In genomic region chr1:28235746-28236655, GRCh38 we compare ENCODE assay signal across 8 cellular contexts. TPM values are rescaled to one million over a fixed set of nuclear protein-coding genes. Genes with fewer than 3 reads are reported as not detected.
DNase-seq lines count a peak whose midpoint lies in the region; ATAC-seq and TF ChIP-seq lines count a peak whose summit lies in the region.

ATP5IF1 (plus strand) TSS chr1:28236124; CDS start chr1:28236184, 60 bp downstream.

- no peaks in the 10 kb centered on the region for H3K27me3 Mint-ChIP-seq in Calu3 (ENCODE audit: unreplicated experiment)
- H3K27me3 Mint-ChIP-seq in activated CD8-positive, alpha-beta memory T cell treated with anti-CD3 and anti-CD28 coated beads, Interleukin-2, amount 10 ng/mL, durations not matched to agents 7 days and 5 days, result no peaks in the 10 kb centered on the region

- peaks cover 13% of the 10 kb centered on the region for H3K36me3 Mint-ChIP-seq in Calu3 (ENCODE audit: insufficient read depth, unreplicated experiment)
- peaks cover 7% of the 10 kb centered on the region for H3K36me3 Mint-ChIP-seq in activated CD8-positive, alpha-beta memory T cell treated with anti-CD3 and anti-CD28 coated beads, Interleukin-2, amount 10 ng/mL, durations not matched to agents 7 days and 5 days

- peak; percentile 91 for DNase-seq in Calu3
- peak; percentile 99 for DNase-seq in NT2/D1 (ENCODE audit: low read depth, low spot score)
- peak; percentile 97 for DNase-seq in activated CD8-positive, alpha-beta memory T cell treated with anti-CD3 and anti-CD28 coated beads, Interleukin-2, amount 10 ng/mL, durations not matched to agents 7 days and 5 days
- peak; percentile 96 for DNase-seq in mesenteric fat pad (ENCODE audit: low spot score)
- DNase-seq in stimulated activated CD8-positive, alpha-beta memory T cell treated with anti-CD3 and anti-CD28 coated beads, Interleukin-15, amount 100 ng/mL, for 24 hours (ENCODE audit: low read depth), result peak; percentile 76

- no peaks in the 10 kb centered on the region for H3K4me1 Mint-ChIP-seq in Calu3 (ENCODE audit: low read depth, unreplicated experiment)
- peaks cover 27% of the 10 kb centered on the region for H3K4me1 Mint-ChIP-seq in activated CD8-positive, alpha-beta memory T cell treated with anti-CD3 and anti-CD28 coated beads, Interleukin-2, amount 10 ng/mL, durations not matched to agents 7 days and 5 days

- H3K9me3 Mint-ChIP-seq in Calu3 (ENCODE audit: low read depth, unreplicated experiment), result no peaks in the 10 kb centered on the region
- H3K9me3 Mint-ChIP-seq in activated CD8-positive, alpha-beta memory T cell treated with anti-CD3 and anti-CD28 coated beads, Interleukin-2, amount 10 ng/mL, durations not matched to agents 7 days and 5 days (ENCODE audit: low read depth), result no peaks in the 10 kb centered on the region

- no TSS peak for BruUV-seq in Calu3 (replicated peaks; lab: Mats Ljungman, UMichigan)

- H3K9ac ChIP-seq in HUES48 (ENCODE audit: low read depth, low read length), result peak within 1 kb of the TSS; percentile 88
- peak within 1 kb of the TSS; percentile 100 for H3K9ac ChIP-seq in NT2/D1 (ENCODE audit: insufficient read length, low read depth)

- no peak within 1 kb of the TSS for H3K27ac Mint-ChIP-seq in Calu3 (ENCODE audit: unreplicated experiment)
- H3K27ac Mint-ChIP-seq in activated CD8-positive, alpha-beta memory T cell treated with anti-CD3 and anti-CD28 coated beads, Interleukin-2, amount 10 ng/mL, durations not matched to agents 7 days and 5 days, result no peak within 1 kb of the TSS

- H3K4me3 Mint-ChIP-seq in Calu3 (ENCODE audit: low read depth, unreplicated experiment), result no peak within 1 kb of the TSS
- H3K4me3 Mint-ChIP-seq in activated CD8-positive, alpha-beta memory T cell treated with anti-CD3 and anti-CD28 coated beads, Interleukin-2, amount 10 ng/mL, durations not matched to agents 7 days and 5 days, result no peak within 1 kb of the TSS

- no peak for TF ChIP-seq CTCF in Calu3 (IDR thresholded peaks at IDR 0.05; ENCODE audit: unreplicated experiment)

- H3K4me3 ChIP-seq in HUES48 (ENCODE audit: low read depth, low read length), result peak within 1 kb of the TSS; percentile 88
- H3K4me3 ChIP-seq in NT2/D1 (ENCODE audit: insufficient read length, low read depth), result peak within 1 kb of the TSS; percentile 99

- ATAC-seq in GM21423 (IDR thresholded peaks at IDR 0.05; ENCODE audit: unreplicated experiment), result peak; percentile 86
- ATAC-seq in activated CD8-positive, alpha-beta memory T cell treated with anti-CD3 and anti-CD28 coated beads, Interleukin-2, amount 10 ng/mL, durations not matched to agents 7 days and 5 days, result peak; percentile 97

- intact Hi-C loops in Calu3 (cut with micrococcal nuclease; ENCODE audit: unreplicated experiment), result no loop called here

- peaks cover 14% of the 10 kb centered on the region for H3K36me3 ChIP-seq in HUES48 (ENCODE audit: control insufficient read depth, insufficient read depth, low read length)
- peaks cover 30% of the 10 kb centered on the region for H3K36me3 ChIP-seq in NT2/D1 (ENCODE audit: insufficient read depth, insufficient read length, low read length)

- in situ Hi-C loops in endometrial microvascular endothelial cells (cut with HindIII; ENCODE audit: inconsistent ontology term, low pct_unique_long_range_greater_than_20kb, low sequenced_read_pairs), result no loop called here

- H3K27me3 ChIP-seq in HUES48 (ENCODE audit: control insufficient read depth, insufficient read depth, low read length) (no peaks in the 10 kb centered on the region), NT2/D1 (ENCODE audit: insufficient read depth, insufficient read length) (no peaks in the 10 kb centered on the region)

- H3K9me3 ChIP-seq in HUES48 (ENCODE audit: control insufficient read depth, insufficient read depth, low read length) (no peaks in the 10 kb centered on the region), NT2/D1 (ENCODE audit: insufficient read depth, low read length) (no peaks in the 10 kb centered on the region)

- peak within 1 kb of the TSS; percentile 82 for H3K27ac ChIP-seq in HUES48 (ENCODE audit: low read depth, low read length)

- CTCF ChIA-PET in Calu3 (lab: Charles Lee), result interaction anchor here (0.6 to 1.9 kb wide), 3 partner anchors 13 to 414 kb away, joined by 4 to 8 read pairs (median 5); no protein-coding TSS in a partner anchor
- CTCF ChIA-PET in activated CD8-positive, alpha-beta memory T cell treated with anti-CD3 and anti-CD28 coated beads, Interleukin-2, amount 10 ng/mL, durations not matched to agents 7 days and 5 days (lab: Charles Lee), result interaction anchor here (0.9 to 4.4 kb wide), 9 partner anchors 9 to 148 kb away, joined by 4 to 28 read pairs (median 7); partner anchors contain the start of genes EYA3, PHACTR4 and SESN2

- H3K4me1 ChIP-seq in HUES48 (ENCODE audit: control insufficient read depth, insufficient read depth, low read length) (peaks cover 6% of the 10 kb centered on the region; the same call in 1 of the 2 replicates), NT2/D1 (ENCODE audit: insufficient read depth, insufficient read length) (no peaks in the 10 kb centered on the region)

RNA-seq across cellular contexts. Expression of gene ATP5IF1, which starts in this region (rescaled TPM):
- total RNA-seq in Calu3 (2022), result 112 and 125 TPM in 2 replicates
- total RNA-seq in activated CD8-positive, alpha-beta memory T cell treated with anti-CD3 and anti-CD28 coated beads, Interleukin-2, amount 10 ng/mL, durations not matched to agents 7 days and 5 days, result 100 to 1,000 TPM; 175 to 182 TPM
- total RNA-seq in endometrial microvascular endothelial cells (ENCODE audit: inconsistent ontology term), result 247 TPM
- total RNA-seq in mesenteric fat pad, result 50.7 TPM

Comparison
In these comparisons a context has a peak if more than half of its experiments do, and no peak if none do; other contexts are left out.
1. Peak in every context shown above with its lines: DNase-seq, ATAC-seq, H3K4me3 ChIP-seq and H3K27ac ChIP-seq.